In genomic region chr14:33842299-33842698, GRCh38 we compare ENCODE assay signal across 17 cellular contexts.
DNase-seq lines count a peak whose midpoint lies in the region; ATAC-seq, FAIRE-seq and TF ChIP-seq lines count a peak whose summit lies in the region.
"Had no signal": no experiment of that assay in that cellular context is flagged by ENCODE, and none has a peak within 500 bp of the region (broad histone marks: within the 10 kb centered on the region; RNA-seq: fewer than 3 reads in every experiment).

No MANE protein-coding gene starts in this region.

- TF ChIP-seq EP300 in HepG2 (IDR thresholded peaks at IDR 0.05; ENCODE audit: low read depth in 2 of 2, low read length in 2 of 2) (no peak), HepG2 (CRISPR knock-in tag; IDR thresholded peaks at IDR 0.05; ENCODE audit: borderline replicate concordance) (no peak)

- TF ChIP-seq CTCF in HepG2 (CRISPR knock-in tag; IDR thresholded peaks at IDR 0.05) = no peak
- no peak for TF ChIP-seq CTCF in right lobe of liver (IDR thresholded peaks at IDR 0.05)
- TF ChIP-seq CTCF in foreskin keratinocyte (conservative IDR thresholded peaks at IDR 0.05) = no peak
- no peak for TF ChIP-seq CTCF in Caco-2 (IDR thresholded peaks at IDR 0.05; ENCODE audit: insufficient read depth in 1 of 2, low read depth in 1 of 2, low read length in 1 of 2, severe bottlenecking in 1 of 2, unreplicated experiment in 1 of 2)

- no peak overlapping the region for H3K27ac Mint-ChIP-seq in Caco-2 (ENCODE audit: unreplicated experiment)
- H3K27ac Mint-ChIP-seq: activated B cell treated with CpG ODN at 0.5 μM for 24 hours, brain, H9, neural progenitor cell had no signal

- 52% methylated on average over 1 of the region's 1 CpG for WGBS in HepG2 (ENCODE audit: low lambda C conversion rate)
- 89% methylated on average over 1 of the region's 1 CpG for WGBS in right lobe of liver (ENCODE audit: insufficient coverage, low coverage, low lambda C conversion rate, missing lambda C conversion rate)

- H2AFZ ChIP-seq in HepG2 (ENCODE audit: low read length) = no peak overlapping the region
- H2AFZ ChIP-seq: neural progenitor cell had no signal

- no peak for FAIRE-seq in HepG2 (lab: Jason Lieb, UNC)
- FAIRE-seq: islet of Langerhans had no signal

- no TSS peak for BruUV-seq in HepG2 (replicated peaks; lab: Mats Ljungman, UMichigan)
- no TSS peak for BruUV-seq in Caco-2 (replicated peaks; lab: Mats Ljungman, UMichigan)

- H3K4me1 Mint-ChIP-seq in Caco-2 (ENCODE audit: low read depth, unreplicated experiment) = no peaks in the 10 kb centered on the region
- H3K4me1 Mint-ChIP-seq: activated B cell treated with CpG ODN at 0.5 μM for 24 hours had no signal

- H3K4me2 ChIP-seq in HepG2 (ENCODE audit: low read depth, low read length) = no peak overlapping the region
- H3K4me2 ChIP-seq: neural progenitor cell had no signal

- H3K9me3 ChIP-seq in HepG2 (ENCODE audit: low read length) (no peaks in the 10 kb centered on the region), right lobe of liver (no peaks in the 10 kb centered on the region), Caco-2 (no peaks in the 10 kb centered on the region)

- TF ChIP-seq POLR2A in HepG2 (IDR thresholded peaks at IDR 0.05; ENCODE audit: insufficient read depth in 1 of 2, low read depth in 2 of 2, low read length in 2 of 2) (no peak), right lobe of liver (IDR thresholded peaks at IDR 0.05) (no peak)

- no peak for ATAC-seq in HepG2
- ATAC-seq in right lobe of liver = no peak
- peak; percentile 62 for ATAC-seq in foreskin keratinocyte
- ATAC-seq in GM21360 (IDR thresholded peaks at IDR 0.05; ENCODE audit: unreplicated experiment) = no peak

- H3K36me3 Mint-ChIP-seq in Caco-2 (ENCODE audit: insufficient read depth, unreplicated experiment) = no peaks in the 10 kb centered on the region
- H3K36me3 Mint-ChIP-seq: brain, neural progenitor cell had no signal

- H3K27me3 Mint-ChIP-seq in Caco-2 (ENCODE audit: insufficient read depth, unreplicated experiment) = no peaks in the 10 kb centered on the region
- H3K27me3 Mint-ChIP-seq: activated B cell treated with CpG ODN at 0.5 μM for 24 hours, brain had no signal

- H3K36me3 ChIP-seq in HepG2 (replicated peaks in 1 of 2; ENCODE audit: control insufficient read depth in 1 of 2, insufficient read depth in 2 of 2, low read length in 2 of 2) (no peaks in the 10 kb centered on the region), right lobe of liver (no peaks in the 10 kb centered on the region), Caco-2 (ENCODE audit: control insufficient read depth, insufficient read depth, low read length) (no peaks in the 10 kb centered on the region)
- H3K36me3 ChIP-seq: neural progenitor cell had no signal

- no peaks in the 10 kb centered on the region for H3K79me2 ChIP-seq in HepG2 (ENCODE audit: insufficient read depth, low read length)

- no peaks in the 10 kb centered on the region for H3K4me1 ChIP-seq in HepG2 (ENCODE audit: insufficient read depth, low read length)
- no peaks in the 10 kb centered on the region for H3K4me1 ChIP-seq in right lobe of liver
- H3K4me1 ChIP-seq in foreskin keratinocyte = peaks cover 5% of the 10 kb centered on the region
- H3K4me1 ChIP-seq in Caco-2 = peaks cover 7% of the 10 kb centered on the region

- CTCF ChIA-PET in HepG2 (lab: Yijun Ruan, JAX; ENCODE audit: low intra/inter-chr PET ratio, low total read pairs) (interaction anchor here (4.7 kb wide), 1 partner anchor 385 kb away, joined by 63 read pairs; no protein-coding TSS in a partner anchor), Caco-2 (lab: Charles Lee) (interaction anchor here (0.8 kb wide), 1 partner anchor 66 kb away, joined by 3 read pairs; no protein-coding TSS in a partner anchor)

- no peaks in the 10 kb centered on the region for H4K20me1 ChIP-seq in HepG2 (ENCODE audit: insufficient read depth, low read length)

- in situ Hi-C loops in HepG2 (cut with HindIII; ENCODE audit: extremely low pct_ligation_motif_present, low pct_unique_long_range_greater_than_20kb) = no loop called here

- no peak overlapping the region for H3K27ac ChIP-seq in HepG2 (ENCODE audit: extremely low read length, insufficient read depth, low read length)
- H3K27ac ChIP-seq in right lobe of liver = no peak overlapping the region
- no peak overlapping the region for H3K27ac ChIP-seq in foreskin keratinocyte
- H3K27ac ChIP-seq: neural progenitor cell had no signal

- no peak for TF ChIP-seq RAD21 in HepG2 (CRISPR knock-in tag; IDR thresholded peaks at IDR 0.05)

- intact Hi-C loops in HepG2 (cut with micrococcal nuclease; ENCODE audit: unreplicated experiment) = no loop called here
- intact Hi-C loops in right lobe of liver (cut with DNase I) = loop anchor here in 1 of 2 donors (10.0 kb wide), 3 partner anchors 263 to 483 kb away; no protein-coding TSS in a partner anchor
- intact Hi-C loops in Caco-2 (cut with micrococcal nuclease; ENCODE audit: unreplicated experiment) = no loop called here

- DNase-seq in HepG2 (ENCODE audit: low spot score) (no peak), right lobe of liver (no peak), NCI-H526 treated with DMSO at 0.1 percent for 48 hours (lab: John Stamatoyannopoulos, UW) (peak; percentile 47), foreskin keratinocyte (peak; percentile 86 to 96), Caco-2 (no peak), superior temporal gyrus (ENCODE audit: extremely low spot score) (no peak)
- DNase-seq in stimulated activated CD4-positive, alpha-beta T cell treated with anti-CD3 and anti-CD28 coated beads, Interleukin-4, amount 100 ng/mL, for 24 hours = no peak
- DNase-seq: activated B cell treated with CpG ODN at 0.5 μM for 24 hours, H9, Kasumi-1, mesendoderm, NCI-H1930, SIG-M5 had no signal

- no peak overlapping the region for H3K9ac ChIP-seq in HepG2 (ENCODE audit: insufficient read depth, low read depth, low read length)
- H3K9ac ChIP-seq: neural progenitor cell had no signal

- no peak overlapping the region for H3K4me3 ChIP-seq in HepG2 (replicated peaks in 1 of 3; ENCODE audit: insufficient read depth in 1 of 3, low read depth in 2 of 3, low read length in 3 of 3)
- no peak overlapping the region for H3K4me3 ChIP-seq in right lobe of liver
- no peak overlapping the region for H3K4me3 ChIP-seq in Caco-2 (ENCODE audit: low read depth, low read length)
- H3K4me3 ChIP-seq: neural progenitor cell had no signal

- H3K27me3 ChIP-seq in HepG2 (ENCODE audit: control insufficient read depth in 1 of 2, insufficient read depth in 2 of 2, low read length in 2 of 2) (peaks cover 5 to 26% of the 10 kb centered on the region in 2 experiments; a peak in 3 of 5 replicates), right lobe of liver (no peaks in the 10 kb centered on the region), foreskin keratinocyte (no peaks in the 10 kb centered on the region), Caco-2 (replicated peaks; ENCODE audit: control insufficient read depth, insufficient read depth, low read length) (no peaks in the 10 kb centered on the region)
- H3K27me3 ChIP-seq: neural progenitor cell had no signal

- H3K9me3 Mint-ChIP-seq in Caco-2 (ENCODE audit: unreplicated experiment) = no peaks in the 10 kb centered on the region
- H3K9me3 Mint-ChIP-seq: activated B cell treated with CpG ODN at 0.5 μM for 24 hours, brain, H9, neural progenitor cell had no signal

- POLR2A ChIA-PET in HepG2 (lab: Yijun Ruan, JAX) (no interaction called here), Caco-2 (lab: Charles Lee) (no interaction called here)

- H3K4me3 Mint-ChIP-seq in Caco-2 (ENCODE audit: unreplicated experiment) = no peak overlapping the region
- H3K4me3 Mint-ChIP-seq: activated B cell treated with CpG ODN at 0.5 μM for 24 hours, brain, H9, neural progenitor cell had no signal

TF ChIP-seq in HepG2, 621 proteins besides CTCF, POLR2A, EP300 and RAD21:
- no peak for TF ChIP-seq TCF12 (IDR thresholded peaks at IDR 0.05)
- no peak for TF ChIP-seq TCF12 (CRISPR knock-in tag; IDR thresholded peaks at IDR 0.05)
- no peak for TF ChIP-seq KLF6 (CRISPR knock-in tag; IDR thresholded peaks at IDR 0.05)
- 0 out of 2 replicates have a peak, but pooled peaks have one; percentile 33 for TF ChIP-seq LCORL (IDR thresholded peaks at IDR 0.05)
- no peak for TF ChIP-seq LCORL (CRISPR knock-in tag; IDR thresholded peaks at IDR 0.05)
- no peak for TF ChIP-seq ATF2 (CRISPR knock-in tag; IDR thresholded peaks at IDR 0.05)

Comparison
In these comparisons a context has a peak if more than half of its experiments do, and no peak if none do; other contexts are left out.
1. DNase-seq: peak in NCI-H526 treated with DMSO at 0.1 percent for 48 hours (single experiment) and foreskin keratinocyte (2 of 2); none in HepG2 (single experiment), right lobe of liver (0 of 3), Caco-2 (0 of 2), superior temporal gyrus (single experiment) and stimulated activated CD4-positive, alpha-beta T cell treated with anti-CD3 and anti-CD28 coated beads, Interleukin-4, amount 100 ng/mL, for 24 hours (single experiment).